ENCODE assay signal across 8 cellular contexts in the genomic region with DNA sequence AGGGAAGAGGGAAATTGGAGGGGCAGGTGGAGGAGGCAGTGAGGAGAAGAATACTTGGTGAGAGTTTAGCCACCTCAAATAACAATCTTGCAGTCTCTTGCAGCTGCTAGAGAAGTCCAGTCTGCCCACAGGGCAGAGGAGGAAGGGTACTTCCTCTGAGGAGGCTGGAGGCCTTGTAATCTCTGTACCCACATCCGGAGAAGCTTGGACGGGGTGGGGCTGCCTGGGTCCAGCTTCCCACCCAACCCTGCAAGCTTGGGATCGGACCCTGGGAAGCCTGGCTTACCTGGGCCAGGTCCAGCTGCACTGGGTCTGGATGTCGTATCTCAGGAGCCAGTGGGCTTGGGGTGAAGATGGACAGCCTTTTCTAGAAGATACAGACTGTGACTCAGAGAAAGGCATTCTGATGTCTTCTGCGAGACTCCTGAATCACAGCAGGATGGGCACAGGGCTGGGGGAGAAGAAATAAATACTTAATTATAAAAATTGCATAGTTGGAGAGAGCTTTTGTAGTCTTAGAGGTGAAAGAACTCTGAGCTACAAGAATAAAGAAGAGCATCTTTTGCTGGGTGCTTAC.
A peak's percentile ranks its signal among the peaks of the same experiment; 100 is the strongest.
DNase-seq lines count a peak whose midpoint lies in the region; ATAC-seq and TF ChIP-seq lines count a peak whose summit lies in the region.

No MANE protein-coding gene starts in this region.

- H3K36me3 ChIP-seq in esophagus squamous epithelium (no peaks in the 10 kb centered on the region), BE2C (no peaks in the 10 kb centered on the region)

- H3K9me3 ChIP-seq in esophagus squamous epithelium (no peaks in the 10 kb centered on the region), BE2C (no peaks in the 10 kb centered on the region)

- TF ChIP-seq POLR2A in esophagus squamous epithelium (IDR thresholded peaks at IDR 0.05): no peak

- H3K4me3 ChIP-seq in esophagus squamous epithelium (no peak overlapping the region), BE2C (ENCODE audit: low read depth, low read length) (no peak overlapping the region)

- DNase-seq in ELR (ENCODE audit: low read depth) (peak; percentile 52), NOMO-1 (lab: John Stamatoyannopoulos, UW; ENCODE audit: unreplicated experiment in 2 of 2) (peak; percentile 41 to 46), esophagus squamous epithelium (lab: John Stamatoyannopoulos, UW) (no peak), pons (ENCODE audit: low spot score) (peak; percentile 48), BE2C (no peak), cerebellum (ENCODE audit: low spot score) (no peak)

- TF ChIP-seq CTCF in esophagus squamous epithelium (IDR thresholded peaks at IDR 0.05) (no peak), BE2C (IDR thresholded peaks at IDR 0.05; ENCODE audit: low read depth, low read length) (no peak)

- peak overlapping the region in 3 of 4 donors; percentile 45 to 79 (median 45) for H3K27ac ChIP-seq in esophagus squamous epithelium

- 62 to 87% methylated on average over 3 of the region's 5 CpGs for WGBS in esophagus squamous epithelium, 2 donors

- ATAC-seq in HG02798 (IDR thresholded peaks at IDR 0.05; ENCODE audit: poor library complexity, unreplicated experiment) (no peak), GM21360 (IDR thresholded peaks at IDR 0.05; ENCODE audit: unreplicated experiment) (no peak)

- H3K4me1 ChIP-seq in esophagus squamous epithelium (peaks cover 33 to 75% (median 33%) of the 10 kb centered on the region in 3 donors), BE2C (peaks cover 14% of the 10 kb centered on the region)

- intact Hi-C loops in esophagus squamous epithelium (cut with DNase I): loop anchor here (10.0 kb wide), 1 partner anchor 111 kb away; a partner anchor contains a TSS

- H3K27me3 ChIP-seq in esophagus squamous epithelium (no peaks in the 10 kb centered on the region), BE2C (no peaks in the 10 kb centered on the region)

Comparison
In these comparisons a context has a peak if more than half of its experiments do, and no peak if none do; other contexts are left out.
1. DNase-seq: peak in ELR (single experiment), NOMO-1 (2 of 2) and pons (single experiment); none in esophagus squamous epithelium (single experiment), BE2C (single experiment) and cerebellum (single experiment).